7 cellular contexts compared by ENCODE assay signal in genomic region chr4:168408620-168409019, GRCh38.
A peak's percentile ranks its signal among the peaks of the same experiment; 100 is the strongest.
DNase-seq lines count a peak whose midpoint lies in the region; FAIRE-seq and TF ChIP-seq lines count a peak whose summit lies in the region.

No MANE protein-coding gene starts in this region.

- no peak overlapping the region for H3K4me3 ChIP-seq in tibial nerve

- no peak for TF ChIP-seq EP300 in tibial nerve (IDR thresholded peaks at IDR 0.05)

- no peaks in the 10 kb centered on the region for H3K9me3 ChIP-seq in tibial nerve

- H3K36me3 Mint-ChIP-seq in activated naive CD4-positive, alpha-beta T cell treated with anti-CD3 and anti-CD28 coated beads for 36 hours (ENCODE audit: low read depth), result peaks cover 12% of the 10 kb centered on the region

- DNase-seq in HTR-8/SVneo (ENCODE audit: insufficient read length, low spot score), result peak; percentile 51
- DNase-seq in SW480 (ENCODE audit: low spot score), result peak; percentile 28
- peak; percentile 55 for DNase-seq in hepatic stellate cell (ENCODE audit: low spot score)
- DNase-seq in tibial nerve (ENCODE audit: low spot score in 2 of 2), result peak; percentile 15 to 77
- no peak for DNase-seq in cerebellum (ENCODE audit: low spot score)
- no peak for DNase-seq in activated naive CD4-positive, alpha-beta T cell treated with anti-CD3 and anti-CD28 coated beads for 36 hours
- DNase-seq in HUDEP-2 (lab: John Stamatoyannopoulos, UW; ENCODE audit: unreplicated experiment in 76 of 76), result no peak

- WGBS in tibial nerve, 2 donors, result 8 to 11% methylated on average over 3 of the region's 3 CpGs

- no peak overlapping the region for H3K4me3 Mint-ChIP-seq in activated naive CD4-positive, alpha-beta T cell treated with anti-CD3 and anti-CD28 coated beads for 36 hours

- TF ChIP-seq POLR2A in tibial nerve (IDR thresholded peaks at IDR 0.05), result no peak

- peak; percentile 83 for FAIRE-seq in HTR-8/SVneo (lab: Jason Lieb, UNC)

- no peaks in the 10 kb centered on the region for H3K27me3 Mint-ChIP-seq in activated naive CD4-positive, alpha-beta T cell treated with anti-CD3 and anti-CD28 coated beads for 36 hours (ENCODE audit: low read depth)

- H3K4me1 ChIP-seq in tibial nerve, result peaks cover 0 to 13% (median 3%) of the 10 kb centered on the region in 4 donors

- intact Hi-C loops in activated naive CD4-positive, alpha-beta T cell treated with anti-CD3 and anti-CD28 coated beads for 36 hours (cut with micrococcal nuclease), result no loop called here

- H3K27ac ChIP-seq in tibial nerve, result peak overlapping the region in 2 of 4 donors; percentile 1 to 20

- H3K4me1 Mint-ChIP-seq in activated naive CD4-positive, alpha-beta T cell treated with anti-CD3 and anti-CD28 coated beads for 36 hours (ENCODE audit: low read depth), result no peaks in the 10 kb centered on the region

- H3K36me3 ChIP-seq in tibial nerve, result peaks cover 0 to 39% (median 0%) of the 10 kb centered on the region in 3 donors

- CTCF ChIA-PET in activated naive CD4-positive, alpha-beta T cell treated with anti-CD3 and anti-CD28 coated beads for 36 hours (lab: Charles Lee), result interaction anchor here (0.6 kb wide), 2 partner anchors 116 to 255 kb away, joined by 3 read pairs; no protein-coding TSS in a partner anchor

- H3K9me3 Mint-ChIP-seq in activated naive CD4-positive, alpha-beta T cell treated with anti-CD3 and anti-CD28 coated beads for 36 hours, result no peaks in the 10 kb centered on the region

- H3K27ac Mint-ChIP-seq in activated naive CD4-positive, alpha-beta T cell treated with anti-CD3 and anti-CD28 coated beads for 36 hours, result no peak overlapping the region

- TF ChIP-seq CTCF in tibial nerve (IDR thresholded peaks at IDR 0.05), result no peak

- H3K27me3 ChIP-seq in tibial nerve, result no peaks in the 10 kb centered on the region

Comparison
In these comparisons a context has a peak if more than half of its experiments do, and no peak if none do; other contexts are left out.
1. DNase-seq: peak in HTR-8/SVneo (single experiment), SW480 (single experiment), hepatic stellate cell (single experiment) and tibial nerve (2 of 2); none in cerebellum (single experiment), activated naive CD4-positive, alpha-beta T cell treated with anti-CD3 and anti-CD28 coated beads for 36 hours (single experiment) and HUDEP-2 (0 of 76).